23 cellular contexts compared by ENCODE assay signal in the genomic region with DNA sequence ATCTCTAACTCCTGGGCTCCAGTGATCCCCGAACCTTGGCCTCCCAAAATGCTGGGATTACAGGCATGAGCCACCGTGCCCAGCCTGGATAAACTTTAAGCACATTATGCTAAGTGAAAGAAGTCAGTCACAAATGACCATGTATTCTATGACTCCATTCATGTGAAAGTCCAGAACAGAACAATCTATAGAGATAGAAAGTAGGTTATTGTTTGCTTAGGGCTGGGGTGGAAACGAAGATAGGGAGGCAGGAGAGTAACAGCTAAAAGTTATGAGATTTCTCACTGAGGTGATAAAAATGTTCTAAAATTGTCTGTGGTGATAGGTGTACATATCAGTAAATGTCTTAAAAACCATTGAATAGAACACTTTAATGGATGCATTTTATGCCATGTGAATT.
"Had no signal": no experiment of that assay in that cellular context is flagged by ENCODE, and none has a peak within 500 bp of the region (broad histone marks: within the 10 kb centered on the region; RNA-seq: fewer than 3 reads in every experiment).

No MANE protein-coding gene starts in this region.

- ATAC-seq: activated CD8-positive, alpha-beta T cell treated with anti-CD3 and anti-CD28 coated beads for 36 hours; activated T-cell treated with anti-CD3 and anti-CD28 coated beads, Interleukin-2, amount 50 U/mL, for 4 hours; activated T-helper 17 cell treated with anti-CD3 and anti-CD28 coated beads, Interleukin-2, amount 50 U/mL, for 72 hours; gastroesophageal sphincter had no signal

- H3K36me3 ChIP-seq: brain microvascular endothelial cell, esophagus squamous epithelium, gastroesophageal sphincter had no signal

- H3K4me1 ChIP-seq: esophagus squamous epithelium, gastroesophageal sphincter had no signal

- H3K4me3 ChIP-seq: coronary artery, esophagus squamous epithelium, gastroesophageal sphincter had no signal

- H3K9me3 ChIP-seq: esophagus squamous epithelium, gastroesophageal sphincter had no signal

- DNase-seq: activated CD4-positive, alpha-beta T cell treated with anti-CD3 and anti-CD28 coated beads for 4 hours; activated CD4-positive, alpha-beta T cell treated with anti-CD3 and anti-CD28 coated beads, Interleukin-2, amount 50 U/mL, for 1 hour; activated CD4-positive, alpha-beta T cell treated with anti-CD3 and anti-CD28 coated beads, Interleukin-2, amount 50 U/mL, for 48 hours; activated CD4-positive, CD25-positive, alpha-beta regulatory T cell; activated CD4-positive, CD25-positive, alpha-beta regulatory T cell treated with anti-CD3 and anti-CD28 coated beads, Interleukin-2, amount 50 U/mL, for 72 hours; activated CD8-positive, alpha-beta memory T cell treated with anti-CD3 and anti-CD28 coated beads for 24 hours; activated CD8-positive, alpha-beta T cell treated with anti-CD3 and anti-CD28 coated beads for 36 hours; activated effector memory CD4-positive, alpha-beta T cell treated with Interleukin-2 at 50 U/mL for 16 hours; activated gamma-delta T cell treated with Interleukin-2 at 50 U/mL for 16 hours; activated naive CD4-positive, alpha-beta T cell treated with anti-CD3 and anti-CD28 coated beads, Interleukin-2, amount 50 U/mL, for 16 hours; activated naive CD4-positive, alpha-beta T cell treated with Interleukin-2 at 50 U/mL for 16 hours; activated T-cell treated with anti-CD3 and anti-CD28 coated beads, Interleukin-2, amount 50 U/mL, for 4 hours; amniotic stem cell; anterior cingulate cortex; brain microvascular endothelial cell; effector CD4-positive, alpha-beta T cell; esophagus squamous epithelium; foreskin melanocyte; head of caudate nucleus; T-helper 2 cell had no signal
